ENCODE assay signal across 28 cellular contexts in the genomic region with DNA sequence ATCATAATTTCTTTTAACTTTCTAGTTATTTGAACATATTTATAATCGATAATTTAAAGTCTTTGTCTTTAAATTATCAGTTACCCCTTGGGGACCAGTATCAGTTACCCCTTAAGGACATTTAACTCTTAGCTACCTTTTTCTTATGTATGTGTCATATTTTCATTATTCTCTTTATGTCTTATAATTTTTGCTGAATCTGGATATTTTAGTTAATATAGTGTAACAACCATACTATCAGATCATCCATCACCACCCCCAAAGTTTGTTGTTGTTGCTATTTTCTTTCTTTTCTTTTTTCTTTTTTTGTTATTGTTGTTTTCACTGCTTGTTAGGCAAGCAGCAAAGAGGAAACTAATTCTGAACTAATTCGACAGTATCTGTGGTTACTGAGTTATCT. TPM values are rescaled to one million over a fixed set of nuclear protein-coding genes. Genes with fewer than 3 reads are reported as not detected.
"Had no signal": no experiment of that assay in that cellular context is flagged by ENCODE, and none has a peak within 500 bp of the region (broad histone marks: within the 10 kb centered on the region; RNA-seq: fewer than 3 reads in every experiment).

No MANE protein-coding gene starts in this region.

- H3K4me1 Mint-ChIP-seq: mesothelial cell of epicardium had no signal

- DNase-seq: dermis blood vessel endothelial cell; dorsolateral prefrontal cortex; effector CD4-positive, alpha-beta T cell; effector memory CD4-positive, alpha-beta T cell; foreskin fibroblast; foreskin melanocyte; gastrocnemius medialis; glutamatergic neuron; head of caudate nucleus; heart right ventricle; hippocampal formation; left cardiac atrium; left lung; left ventricle myocardium superior; lower lobe of right lung; mesenchymal stem cell; mucosa of descending colon; naive B cell had no signal

- H3K27ac Mint-ChIP-seq: mesothelial cell of epicardium had no signal

- FAIRE-seq: endothelial cell of umbilical vein, islet of Langerhans, keratinocyte had no signal

- H3K27me3 Mint-ChIP-seq: naive B cell had no signal

- H3K4me3 Mint-ChIP-seq: mesothelial cell of epicardium, naive B cell had no signal

- H3K27me3 ChIP-seq: dorsolateral prefrontal cortex, esophagus muscularis mucosa, gastrocnemius medialis, heart right ventricle, left lung had no signal

- ATAC-seq: gastrocnemius medialis, heart right ventricle, left cardiac atrium, left lung, left ventricle myocardium superior, lower lobe of right lung, mucosa of descending colon had no signal

- H3K36me3 ChIP-seq: esophagus muscularis mucosa, gastrocnemius medialis, heart right ventricle, left lung, lower lobe of right lung had no signal

- H3K4me3 ChIP-seq: coronary artery, dorsolateral prefrontal cortex, esophagus muscularis mucosa, gastrocnemius medialis, heart right ventricle, left lung, lower lobe of right lung, mucosa of descending colon had no signal

- H3K9me3 ChIP-seq: gastrocnemius medialis had no signal

- H3K27ac ChIP-seq: coronary artery, dorsolateral prefrontal cortex, esophagus muscularis mucosa, gastrocnemius medialis, heart right ventricle, left lung, lower lobe of right lung had no signal

- H3K4me1 ChIP-seq: esophagus muscularis mucosa, gastrocnemius medialis, lower lobe of right lung had no signal

RNA-seq across cellular contexts. Expression of a gene that starts 57.0 kb away (rescaled TPM):
- total RNA-seq: chondrocyte, epithelial cell of proximal tubule, gastrocnemius medialis, kidney epithelial cell, left ventricle myocardium superior, mesenteric fat pad had no signal
